ENCODE assay signal across 8 cellular contexts in the genomic region with DNA sequence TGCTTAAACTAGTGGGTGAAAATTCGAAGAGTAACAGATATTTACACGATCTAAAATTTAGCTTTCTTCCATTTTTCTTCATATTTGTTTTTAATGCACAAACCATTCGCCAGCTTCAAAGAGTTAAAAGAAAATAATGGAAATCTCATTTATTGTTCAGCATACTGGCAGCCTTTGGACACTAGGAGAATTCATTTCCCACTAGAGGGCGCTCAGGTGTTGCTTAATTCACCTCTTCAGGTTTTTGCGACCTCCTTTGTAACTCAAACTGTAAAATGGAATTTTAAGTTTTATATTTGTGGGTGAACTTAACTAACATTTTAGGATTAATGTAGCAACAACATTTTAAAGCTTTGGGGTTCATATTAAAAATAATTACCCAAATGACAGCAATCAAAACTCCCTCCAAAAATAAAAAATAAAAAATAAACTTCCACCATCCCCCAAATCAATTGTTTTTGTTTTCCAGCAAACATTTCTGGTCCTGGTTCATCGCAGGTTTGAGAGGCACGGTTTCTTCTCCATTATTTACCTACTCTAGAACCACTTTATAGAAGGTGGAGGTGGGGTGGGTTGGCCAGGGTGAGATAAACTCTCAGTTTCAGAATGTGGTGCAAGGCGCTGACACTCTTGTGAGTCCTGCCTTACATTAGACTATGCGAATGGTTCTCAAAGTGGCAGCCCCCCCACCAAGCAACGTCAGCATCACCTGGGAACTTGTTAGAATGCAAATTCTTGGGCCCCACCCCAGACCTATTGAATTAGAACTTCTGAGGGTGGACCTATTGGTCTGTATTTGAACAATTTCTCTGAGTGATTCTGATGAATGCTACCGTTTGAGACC. TPM values are rescaled to one million over a fixed set of nuclear protein-coding genes. Genes with fewer than 3 reads are reported as not detected.
A peak's percentile ranks its signal among the peaks of the same experiment; 100 is the strongest.
DNase-seq lines count a peak whose midpoint lies in the region; ATAC-seq and TF ChIP-seq lines count a peak whose summit lies in the region.

No MANE protein-coding gene starts in this region.

- no peak overlapping the region for H3K4me2 ChIP-seq in osteoblast (ENCODE audit: insufficient read depth, low read length)

- peak overlapping the region; percentile 76 for H2AFZ ChIP-seq in osteoblast (ENCODE audit: low read length)

- H3K27ac ChIP-seq in cardiac muscle cell (no peak overlapping the region), osteoblast (ENCODE audit: low read depth, low read length) (no peak overlapping the region)

- TF ChIP-seq CTCF in cardiac muscle cell (IDR thresholded peaks at IDR 0.05; ENCODE audit: low read depth, low read length) (peak; percentile 69), fibroblast of the aortic adventitia (IDR thresholded peaks at IDR 0.05; ENCODE audit: insufficient read depth, low read length) (peak; percentile 74), osteoblast (IDR thresholded peaks at IDR 0.05; ENCODE audit: extremely low read depth, low read depth, low read length) (peak; percentile 84)

- peak; percentile 51 for ATAC-seq in HG03039 (IDR thresholded peaks at IDR 0.05; ENCODE audit: unreplicated experiment)
- ATAC-seq in HG03045 (IDR thresholded peaks at IDR 0.05; ENCODE audit: unreplicated experiment): no peak

- no peaks in the 10 kb centered on the region for H3K79me2 ChIP-seq in osteoblast (ENCODE audit: insufficient read depth, low read length)

- DNase-seq in cardiac muscle cell (ENCODE audit: low read depth in 1 of 2, low spot score in 1 of 2) (peak; percentile 86 to 88), cardiac septum (ENCODE audit: low spot score) (no peak), NCI-H2227 treated with DMSO at 0.1 percent for 48 hours (lab: John Stamatoyannopoulos, UW) (peak; percentile 62), fibroblast of the aortic adventitia (ENCODE audit: low read depth) (peak; percentile 88), osteoblast (ENCODE audit: insufficient read length, low spot score, missing footprints) (peak; percentile 83)
- DNase-seq in activated CD4-positive, alpha-beta T cell treated with anti-CD3 and anti-CD28 coated beads, Interleukin-2, amount 50 U/mL, for 4 hours: peak; percentile 5 to 6

- H3K9me3 ChIP-seq in cardiac muscle cell (ENCODE audit: low read depth) (no peaks in the 10 kb centered on the region), osteoblast (ENCODE audit: low read depth, low read length) (no peaks in the 10 kb centered on the region)

- H3K27me3 ChIP-seq in cardiac muscle cell: no peaks in the 10 kb centered on the region
- no peaks in the 10 kb centered on the region for H3K27me3 ChIP-seq in osteoblast (ENCODE audit: insufficient read depth, low read length)

- H3K4me3 ChIP-seq in cardiac muscle cell: no peak overlapping the region
- H3K4me3 ChIP-seq in fibroblast of the aortic adventitia (ENCODE audit: low read depth, low read length): no peak overlapping the region
- H3K4me3 ChIP-seq in osteoblast (ENCODE audit: insufficient read depth, low read length): no peak overlapping the region

- H3K4me1 ChIP-seq in cardiac muscle cell (ENCODE audit: low read depth) (no peaks in the 10 kb centered on the region), osteoblast (ENCODE audit: insufficient read depth, low read length) (peaks cover 2% of the 10 kb centered on the region)

- intact Hi-C loops in cardiac septum (cut with DNase I): loop anchor here (2.0 to 5.0 kb wide), 3 partner anchors 294 to 1799 kb away; no protein-coding TSS in a partner anchor

- H3K36me3 ChIP-seq in cardiac muscle cell (no peaks in the 10 kb centered on the region), osteoblast (ENCODE audit: insufficient read depth, low read length) (no peaks in the 10 kb centered on the region)

- no peaks in the 10 kb centered on the region for H4K20me1 ChIP-seq in osteoblast (ENCODE audit: insufficient read depth, low read length)

RNA-seq across cellular contexts. Expression of gene PNPT1, which starts 24.7 kb away (rescaled TPM):
- total RNA-seq in cardiac muscle cell: 8.8 and 9.1 TPM in 2 replicates
- 18.1 and 21.0 TPM in 2 replicates for polyA plus RNA-seq in cardiac muscle cell
- 21.9 TPM for total RNA-seq in cardiac septum
- total RNA-seq in fibroblast of the aortic adventitia (ENCODE audit: low replicate concordance): 21.1 and 27.0 TPM in 2 replicates
- 18.3 and 22.8 TPM in 2 replicates for total RNA-seq in osteoblast
